20 cellular contexts compared by ENCODE assay signal in the genomic region with DNA sequence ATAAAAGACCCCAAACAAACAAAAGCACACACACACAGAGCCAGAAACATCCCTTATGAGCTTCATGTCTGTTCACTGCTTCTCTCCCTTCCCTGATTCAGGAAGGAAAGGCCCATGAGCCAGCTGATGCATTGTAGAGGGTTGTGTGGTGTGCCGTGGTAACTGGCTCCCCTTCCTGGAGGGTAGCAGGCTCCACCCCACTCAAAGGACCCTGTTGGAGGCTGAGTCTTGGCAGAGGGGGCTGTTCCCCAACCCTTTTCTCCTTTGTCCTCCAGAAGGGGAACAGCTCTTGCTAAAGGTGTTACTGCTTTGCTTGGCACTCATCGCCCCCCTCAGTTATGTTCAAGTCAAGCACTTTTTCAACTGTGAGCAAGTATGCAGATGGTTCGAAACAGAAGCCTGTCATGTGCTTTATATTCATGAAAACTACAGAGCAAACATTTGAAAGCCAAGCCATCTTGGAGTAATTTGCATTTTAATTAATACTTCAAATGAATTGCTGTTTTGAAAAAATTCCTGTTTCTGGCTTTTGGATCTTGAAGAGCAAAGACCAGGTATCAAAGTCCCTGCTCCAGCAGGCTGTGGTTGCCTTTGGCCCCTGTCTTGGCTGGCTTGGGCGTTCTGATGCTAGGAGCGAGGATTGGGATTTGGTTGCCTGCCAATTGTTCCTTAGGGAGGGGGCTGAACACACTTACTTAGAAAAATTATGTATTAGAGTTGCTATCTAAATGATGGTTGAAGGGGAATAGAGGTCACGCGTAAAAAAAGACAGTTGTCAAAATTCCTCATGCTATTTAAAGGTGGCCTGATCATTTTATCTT.
DNase-seq lines count a peak whose midpoint lies in the region; ATAC-seq and TF ChIP-seq lines count a peak whose summit lies in the region.
"Had no signal": no experiment of that assay in that cellular context is flagged by ENCODE, and none has a peak within 500 bp of the region (broad histone marks: within the 10 kb centered on the region; RNA-seq: fewer than 3 reads in every experiment).

No MANE protein-coding gene starts in this region.

- H3K4me3 ChIP-seq in right cardiac atrium (ENCODE audit: low read length) (no peak overlapping the region), endodermal cell (ENCODE audit: low read length) (no peak overlapping the region)
- H3K4me3 ChIP-seq in naive thymus-derived CD4-positive, alpha-beta T cell (ENCODE audit: low read length): no peak overlapping the region

- H3K36me3 Mint-ChIP-seq in endodermal cell (ENCODE audit: low read depth): no peaks in the 10 kb centered on the region
- H3K36me3 Mint-ChIP-seq in naive thymus-derived CD4-positive, alpha-beta T cell: no peaks in the 10 kb centered on the region
- H3K36me3 Mint-ChIP-seq: CD4-positive, CD25-positive, alpha-beta regulatory T cell had no signal

- DNase-seq in right cardiac atrium (peak in 2 of 3 donors; percentile 48 to 63), left ventricle myocardium superior (no peak), NCI-H1694 (lab: John Stamatoyannopoulos, UW) (peak; percentile 78), endodermal cell (no peak), NCI-H2227 treated with DMSO at 0.1 percent for 48 hours (lab: John Stamatoyannopoulos, UW) (no peak)
- DNase-seq in naive thymus-derived CD4-positive, alpha-beta T cell: no peak
- DNase-seq: ACHN; AML-193; CD4-positive, CD25-positive, alpha-beta regulatory T cell; DMS79 treated with DMSO at 0.1 percent for 48 hours; MM.1S; NCI-H1092 treated with DMSO at 0.1 percent for 48 hours; NCI-H187 treated with DMSO at 0.1 percent for 48 hours; PC-3; SW 1271 had no signal

- no peaks in the 10 kb centered on the region for H3K27me3 ChIP-seq in right cardiac atrium (ENCODE audit: control insufficient read depth, insufficient read depth)
- H3K27me3 ChIP-seq in endodermal cell (ENCODE audit: control insufficient read depth, insufficient read depth, low read length, poor library complexity, severe bottlenecking): no peaks in the 10 kb centered on the region
- H3K27me3 ChIP-seq in naive thymus-derived CD4-positive, alpha-beta T cell (ENCODE audit: control insufficient read depth in 2 of 2, insufficient read depth in 2 of 2, low read length in 2 of 2): no peaks in the 10 kb centered on the region

- ATAC-seq in right cardiac atrium (no peak), left ventricle myocardium superior (no peak), GM19463 (IDR thresholded peaks at IDR 0.05; ENCODE audit: unreplicated experiment) (no peak), HG03460 (IDR thresholded peaks at IDR 0.05; ENCODE audit: unreplicated experiment) (no peak)
- no peak for ATAC-seq in naive thymus-derived CD4-positive, alpha-beta T cell
- ATAC-seq: HepG2, PC-3 had no signal

- peaks cover 13% of the 10 kb centered on the region for H3K9me3 Mint-ChIP-seq in endodermal cell
- peaks cover 0 to 3% (median 0%) of the 10 kb centered on the region in 11 donors for H3K9me3 Mint-ChIP-seq in naive thymus-derived CD4-positive, alpha-beta T cell

- H3K4me1 Mint-ChIP-seq in endodermal cell: peaks cover 8% of the 10 kb centered on the region
- H3K4me1 Mint-ChIP-seq in naive thymus-derived CD4-positive, alpha-beta T cell: no peaks in the 10 kb centered on the region

- intact Hi-C loops in right cardiac atrium (cut with DNase I) (no loop called here), left ventricle myocardium superior (cut with micrococcal nuclease) (no loop called here)
- intact Hi-C loops in naive thymus-derived CD4-positive, alpha-beta T cell (cut with micrococcal nuclease): no loop called here

- H3K27me3 Mint-ChIP-seq in endodermal cell (ENCODE audit: insufficient read depth): peaks cover 2% of the 10 kb centered on the region
- H3K27me3 Mint-ChIP-seq in naive thymus-derived CD4-positive, alpha-beta T cell: peaks cover 0 to 27% (median 18%) of the 10 kb centered on the region in 5 donors
- H3K27me3 Mint-ChIP-seq: CD4-positive, CD25-positive, alpha-beta regulatory T cell had no signal

- no peaks in the 10 kb centered on the region for H3K4me1 ChIP-seq in right cardiac atrium (ENCODE audit: control insufficient read depth, insufficient read depth, low read length)
- H3K4me1 ChIP-seq in endodermal cell (ENCODE audit: control insufficient read depth, insufficient read depth, low read length): no peaks in the 10 kb centered on the region
- no peaks in the 10 kb centered on the region for H3K4me1 ChIP-seq in naive thymus-derived CD4-positive, alpha-beta T cell (ENCODE audit: control insufficient read depth in 2 of 2, insufficient read depth in 2 of 2, low read length in 2 of 2)

- H3K27ac ChIP-seq in right cardiac atrium (ENCODE audit: low read length) (no peak overlapping the region), endodermal cell (ENCODE audit: low read depth, low read length) (no peak overlapping the region)
- no peak overlapping the region for H3K27ac ChIP-seq in naive thymus-derived CD4-positive, alpha-beta T cell (ENCODE audit: low read depth, low read length)
- H3K27ac ChIP-seq: KMS-11, RWPE1 had no signal

- no peaks in the 10 kb centered on the region for H3K36me3 ChIP-seq in endodermal cell (ENCODE audit: control insufficient read depth, insufficient read depth, low read length)
- no peaks in the 10 kb centered on the region for H3K36me3 ChIP-seq in naive thymus-derived CD4-positive, alpha-beta T cell (ENCODE audit: control insufficient read depth in 2 of 3, insufficient read depth in 3 of 3, low read length in 3 of 3)

- no peak overlapping the region for H3K9ac ChIP-seq in endodermal cell (ENCODE audit: extremely low read depth, low read length, poor library complexity, severe bottlenecking)
- H3K9ac ChIP-seq: KMS-11 had no signal

- H3K4me3 Mint-ChIP-seq in endodermal cell: no peak overlapping the region
- no peak overlapping the region for H3K4me3 Mint-ChIP-seq in naive thymus-derived CD4-positive, alpha-beta T cell
- H3K4me3 Mint-ChIP-seq: CD4-positive, CD25-positive, alpha-beta regulatory T cell had no signal

- WGBS in right cardiac atrium: 49% methylated on average over 7 of the region's 7 CpGs
- 71 to 73% methylated on average over 4 to 7 of the region's 7 CpGs for WGBS in endodermal cell (ENCODE audit: insufficient coverage in 1 of 2, insufficient read length in 1 of 2), 2 experiments

- H3K9me3 ChIP-seq in right cardiac atrium (ENCODE audit: control insufficient read depth, low read length) (no peaks in the 10 kb centered on the region), endodermal cell (ENCODE audit: control insufficient read depth, low read length) (no peaks in the 10 kb centered on the region)
- H3K9me3 ChIP-seq in naive thymus-derived CD4-positive, alpha-beta T cell (ENCODE audit: control insufficient read depth in 2 of 3, low read length in 3 of 3): no peaks in the 10 kb centered on the region

- H3K27ac Mint-ChIP-seq in endodermal cell: no peak overlapping the region
- H3K27ac Mint-ChIP-seq in naive thymus-derived CD4-positive, alpha-beta T cell: no peak overlapping the region
- H3K27ac Mint-ChIP-seq: CD4-positive, CD25-positive, alpha-beta regulatory T cell had no signal

- CTCF ChIA-PET in naive thymus-derived CD4-positive, alpha-beta T cell (lab: Charles Lee): no interaction called here

- TF ChIP-seq CTCF in endodermal cell (conservative IDR thresholded peaks at IDR 0.05): peak; percentile 33

- POLR2A ChIA-PET in naive thymus-derived CD4-positive, alpha-beta T cell (lab: Charles Lee): no interaction called here

Comparison
In these comparisons a context has a peak if more than half of its experiments do, and no peak if none do; other contexts are left out.
1. DNase-seq: peak in right cardiac atrium (2 of 3) and NCI-H1694 (single experiment); none in left ventricle myocardium superior (single experiment), endodermal cell (single experiment), NCI-H2227 treated with DMSO at 0.1 percent for 48 hours (single experiment) and naive thymus-derived CD4-positive, alpha-beta T cell (0 of 9).